Comparison of ENCODE assay signal across 3 cellular contexts in the genomic region with DNA sequence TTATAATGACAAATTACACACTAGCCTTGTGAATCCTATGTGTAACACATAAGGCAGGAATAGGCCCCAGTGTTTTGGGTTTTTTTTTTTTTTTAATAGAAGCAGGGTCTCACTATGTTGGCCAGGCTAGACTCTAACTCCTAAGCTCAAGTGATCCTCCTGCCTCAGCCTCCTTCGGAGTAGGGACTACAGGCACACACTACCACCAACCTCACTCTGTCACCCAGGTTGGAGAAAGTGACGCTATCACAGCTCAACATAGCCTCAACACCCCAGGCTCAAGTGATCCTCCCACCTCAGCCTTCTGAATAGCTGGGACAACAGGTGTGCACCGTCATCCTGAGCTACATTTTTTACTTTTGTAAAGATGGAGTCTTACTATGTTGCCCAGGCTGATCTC.
A peak's percentile ranks its signal among the peaks of the same experiment; 100 is the strongest.
TF ChIP-seq lines count a peak whose summit lies in the region.

No MANE protein-coding gene starts in this region.

TF ChIP-seq in HEK293, 187 proteins besides CTCF, POLR2A, EP300 and RAD21:
- TF ChIP-seq ZNF561 (tag by site-specific recombination; IDR thresholded peaks at IDR 0.05; ENCODE audit: borderline replicate concordance) (no peak), SCRT2 (tag by site-specific recombination; IDR thresholded peaks at IDR 0.05) (0 out of 2 replicates have a peak, but pooled peaks have one; percentile 42), ZNF121 (tag by site-specific recombination; IDR thresholded peaks at IDR 0.05) (0 out of 2 replicates have a peak, but pooled peaks have one; percentile 47)
- TF ChIP-seq, protein P1, sequence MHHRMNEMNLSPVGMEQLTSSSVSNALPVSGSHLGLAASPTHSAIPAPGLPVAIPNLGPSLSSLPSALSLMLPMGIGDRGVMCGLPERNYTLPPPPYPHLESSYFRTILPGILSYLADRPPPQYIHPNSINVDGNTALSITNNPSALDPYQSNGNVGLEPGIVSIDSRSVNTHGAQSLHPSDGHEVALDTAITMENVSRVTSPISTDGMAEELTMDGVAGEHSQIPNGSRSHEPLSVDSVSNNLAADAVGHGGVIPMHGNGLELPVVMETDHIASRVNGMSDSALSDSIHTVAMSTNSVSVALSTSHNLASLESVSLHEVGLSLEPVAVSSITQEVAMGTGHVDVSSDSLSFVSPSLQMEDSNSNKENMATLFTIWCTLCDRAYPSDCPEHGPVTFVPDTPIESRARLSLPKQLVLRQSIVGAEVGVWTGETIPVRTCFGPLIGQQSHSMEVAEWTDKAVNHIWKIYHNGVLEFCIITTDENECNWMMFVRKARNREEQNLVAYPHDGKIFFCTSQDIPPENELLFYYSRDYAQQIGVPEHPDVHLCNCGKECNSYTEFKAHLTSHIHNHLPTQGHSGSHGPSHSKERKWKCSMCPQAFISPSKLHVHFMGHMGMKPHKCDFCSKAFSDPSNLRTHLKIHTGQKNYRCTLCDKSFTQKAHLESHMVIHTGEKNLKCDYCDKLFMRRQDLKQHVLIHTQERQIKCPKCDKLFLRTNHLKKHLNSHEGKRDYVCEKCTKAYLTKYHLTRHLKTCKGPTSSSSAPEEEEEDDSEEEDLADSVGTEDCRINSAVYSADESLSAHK (tag by site-specific recombination; IDR thresholded peaks at IDR 0.05) = no peak

TF ChIP-seq in WTC11, 78 proteins besides CTCF, POLR2A, EP300 and RAD21 (continued from another document):
- TF ChIP-seq, protein P2, sequence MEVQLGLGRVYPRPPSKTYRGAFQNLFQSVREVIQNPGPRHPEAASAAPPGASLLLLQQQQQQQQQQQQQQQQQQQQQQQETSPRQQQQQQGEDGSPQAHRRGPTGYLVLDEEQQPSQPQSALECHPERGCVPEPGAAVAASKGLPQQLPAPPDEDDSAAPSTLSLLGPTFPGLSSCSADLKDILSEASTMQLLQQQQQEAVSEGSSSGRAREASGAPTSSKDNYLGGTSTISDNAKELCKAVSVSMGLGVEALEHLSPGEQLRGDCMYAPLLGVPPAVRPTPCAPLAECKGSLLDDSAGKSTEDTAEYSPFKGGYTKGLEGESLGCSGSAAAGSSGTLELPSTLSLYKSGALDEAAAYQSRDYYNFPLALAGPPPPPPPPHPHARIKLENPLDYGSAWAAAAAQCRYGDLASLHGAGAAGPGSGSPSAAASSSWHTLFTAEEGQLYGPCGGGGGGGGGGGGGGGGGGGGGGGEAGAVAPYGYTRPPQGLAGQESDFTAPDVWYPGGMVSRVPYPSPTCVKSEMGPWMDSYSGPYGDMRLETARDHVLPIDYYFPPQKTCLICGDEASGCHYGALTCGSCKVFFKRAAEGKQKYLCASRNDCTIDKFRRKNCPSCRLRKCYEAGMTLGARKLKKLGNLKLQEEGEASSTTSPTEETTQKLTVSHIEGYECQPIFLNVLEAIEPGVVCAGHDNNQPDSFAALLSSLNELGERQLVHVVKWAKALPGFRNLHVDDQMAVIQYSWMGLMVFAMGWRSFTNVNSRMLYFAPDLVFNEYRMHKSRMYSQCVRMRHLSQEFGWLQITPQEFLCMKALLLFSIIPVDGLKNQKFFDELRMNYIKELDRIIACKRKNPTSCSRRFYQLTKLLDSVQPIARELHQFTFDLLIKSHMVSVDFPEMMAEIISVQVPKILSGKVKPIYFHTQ (CRISPR knock-in tag; IDR thresholded peaks at IDR 0.05) = no peak
- TF ChIP-seq ZNF121 (CRISPR knock-in tag; IDR thresholded peaks at IDR 0.05) (peak; percentile 78), ZNF263 (CRISPR knock-in tag; IDR thresholded peaks at IDR 0.05; ENCODE audit: low read depth) (no peak), FOXJ3 (CRISPR knock-in tag; IDR thresholded peaks at IDR 0.05; ENCODE audit: borderline replicate concordance) (no peak), SMAD4 (CRISPR knock-in tag; IDR thresholded peaks at IDR 0.05) (no peak), NFE2L1 (CRISPR knock-in tag; IDR thresholded peaks at IDR 0.05) (no peak)
- TF ChIP-seq, protein P3, sequence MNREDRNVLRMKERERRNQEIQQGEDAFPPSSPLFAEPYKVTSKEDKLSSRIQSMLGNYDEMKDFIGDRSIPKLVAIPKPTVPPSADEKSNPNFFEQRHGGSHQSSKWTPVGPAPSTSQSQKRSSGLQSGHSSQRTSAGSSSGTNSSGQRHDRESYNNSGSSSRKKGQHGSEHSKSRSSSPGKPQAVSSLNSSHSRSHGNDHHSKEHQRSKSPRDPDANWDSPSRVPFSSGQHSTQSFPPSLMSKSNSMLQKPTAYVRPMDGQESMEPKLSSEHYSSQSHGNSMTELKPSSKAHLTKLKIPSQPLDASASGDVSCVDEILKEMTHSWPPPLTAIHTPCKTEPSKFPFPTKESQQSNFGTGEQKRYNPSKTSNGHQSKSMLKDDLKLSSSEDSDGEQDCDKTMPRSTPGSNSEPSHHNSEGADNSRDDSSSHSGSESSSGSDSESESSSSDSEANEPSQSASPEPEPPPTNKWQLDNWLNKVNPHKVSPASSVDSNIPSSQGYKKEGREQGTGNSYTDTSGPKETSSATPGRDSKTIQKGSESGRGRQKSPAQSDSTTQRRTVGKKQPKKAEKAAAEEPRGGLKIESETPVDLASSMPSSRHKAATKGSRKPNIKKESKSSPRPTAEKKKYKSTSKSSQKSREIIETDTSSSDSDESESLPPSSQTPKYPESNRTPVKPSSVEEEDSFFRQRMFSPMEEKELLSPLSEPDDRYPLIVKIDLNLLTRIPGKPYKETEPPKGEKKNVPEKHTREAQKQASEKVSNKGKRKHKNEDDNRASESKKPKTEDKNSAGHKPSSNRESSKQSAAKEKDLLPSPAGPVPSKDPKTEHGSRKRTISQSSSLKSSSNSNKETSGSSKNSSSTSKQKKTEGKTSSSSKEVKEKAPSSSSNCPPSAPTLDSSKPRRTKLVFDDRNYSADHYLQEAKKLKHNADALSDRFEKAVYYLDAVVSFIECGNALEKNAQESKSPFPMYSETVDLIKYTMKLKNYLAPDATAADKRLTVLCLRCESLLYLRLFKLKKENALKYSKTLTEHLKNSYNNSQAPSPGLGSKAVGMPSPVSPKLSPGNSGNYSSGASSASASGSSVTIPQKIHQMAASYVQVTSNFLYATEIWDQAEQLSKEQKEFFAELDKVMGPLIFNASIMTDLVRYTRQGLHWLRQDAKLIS (CRISPR knock-in tag; IDR thresholded peaks at IDR 0.05; ENCODE audit: borderline replicate concordance) = no peak

TF ChIP-seq in H1, 55 proteins besides CTCF, POLR2A, EP300 and RAD21 (continued from another document):
- no peak for TF ChIP-seq HDAC6 (IDR thresholded peaks at IDR 0.05; ENCODE audit: low read depth, low read length)
- no peak for TF ChIP-seq SAP30 (IDR thresholded peaks at IDR 0.05; ENCODE audit: insufficient read depth, insufficient replicate concordance, low read length)
- TF ChIP-seq BCL11A (IDR thresholded peaks at IDR 0.05; ENCODE audit: low read depth in 2 of 2, low read length in 2 of 2) = no peak
- TF ChIP-seq CREB1 (IDR thresholded peaks at IDR 0.05) = no peak
- TF ChIP-seq, protein P4, sequence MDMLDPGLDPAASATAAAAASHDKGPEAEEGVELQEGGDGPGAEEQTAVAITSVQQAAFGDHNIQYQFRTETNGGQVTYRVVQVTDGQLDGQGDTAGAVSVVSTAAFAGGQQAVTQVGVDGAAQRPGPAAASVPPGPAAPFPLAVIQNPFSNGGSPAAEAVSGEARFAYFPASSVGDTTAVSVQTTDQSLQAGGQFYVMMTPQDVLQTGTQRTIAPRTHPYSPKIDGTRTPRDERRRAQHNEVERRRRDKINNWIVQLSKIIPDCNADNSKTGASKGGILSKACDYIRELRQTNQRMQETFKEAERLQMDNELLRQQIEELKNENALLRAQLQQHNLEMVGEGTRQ (IDR thresholded peaks at IDR 0.05; ENCODE audit: low read length) = no peak
- no peak for TF ChIP-seq SUZ12 (IDR thresholded peaks at IDR 0.05; ENCODE audit: low read length)
- no peak for TF ChIP-seq JUND (IDR thresholded peaks at IDR 0.05; ENCODE audit: low read length)
- TF ChIP-seq RXRA (IDR thresholded peaks at IDR 0.05; ENCODE audit: insufficient read depth, low read depth, low read length) = no peak
